Comparison of ENCODE assay signal across 17 cellular contexts in the genomic region with DNA sequence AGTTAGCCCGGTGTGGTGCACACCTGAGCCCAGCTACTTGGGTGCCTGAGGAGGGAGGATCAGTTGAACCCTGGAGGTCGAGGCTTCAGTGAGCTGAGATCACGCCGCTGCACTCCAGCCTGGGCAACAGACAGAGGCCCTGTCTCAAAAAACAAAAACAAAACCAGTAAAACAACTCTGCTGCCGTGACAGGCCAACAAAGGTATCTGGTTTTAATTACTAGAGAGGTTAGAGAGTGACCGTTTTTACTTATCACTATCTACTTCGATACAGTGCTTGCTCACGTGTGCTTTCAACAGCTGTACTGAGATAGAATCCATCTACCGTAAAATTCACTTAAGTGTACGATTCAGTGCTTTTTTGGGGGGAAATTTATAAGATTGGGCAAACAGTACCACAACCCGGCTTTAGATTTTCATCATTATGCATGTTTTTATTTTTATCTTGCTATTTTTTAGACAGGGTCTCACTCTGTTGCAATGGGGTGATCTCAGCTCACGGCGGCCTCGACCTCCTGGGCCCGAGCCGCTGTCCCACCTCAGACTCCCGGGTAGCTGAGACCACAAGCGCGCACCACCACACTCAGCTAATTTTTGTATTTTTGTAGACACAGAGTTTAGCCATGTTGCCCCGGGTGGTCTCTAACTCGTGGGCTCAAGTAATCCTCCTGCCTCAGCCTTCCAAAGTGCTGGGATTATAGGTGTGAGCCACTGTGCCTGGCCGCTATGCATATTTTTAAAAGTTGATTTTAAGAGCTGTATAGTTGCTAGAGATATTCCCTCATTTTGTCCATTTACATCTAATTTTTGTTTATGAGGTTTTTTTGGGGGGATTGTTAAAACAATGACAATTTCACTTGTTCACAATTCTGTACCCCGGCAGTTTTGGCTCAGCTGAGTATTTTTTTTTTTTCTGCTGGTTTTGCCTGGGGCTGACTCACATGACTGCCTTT. TPM values are rescaled to one million over a fixed set of nuclear protein-coding genes. Genes with fewer than 3 reads are reported as not detected.
DNase-seq lines count a peak whose midpoint lies in the region; ATAC-seq, FAIRE-seq and TF ChIP-seq lines count a peak whose summit lies in the region.
"Had no signal": no experiment of that assay in that cellular context is flagged by ENCODE, and none has a peak within 500 bp of the region (broad histone marks: within the 10 kb centered on the region; RNA-seq: fewer than 3 reads in every experiment).

No MANE protein-coding gene starts in this region.

- H3K36me3 Mint-ChIP-seq in CD4-positive, alpha-beta memory T cell: peaks cover 10 to 12% of the 10 kb centered on the region in 2 donors

- peaks cover 8% of the 10 kb centered on the region for H3K79me2 ChIP-seq in HepG2 (ENCODE audit: insufficient read depth, low read length)

- H2BK120ac ChIP-seq in mesenchymal stem cell (ENCODE audit: low read depth, low read length): no peak overlapping the region

- peaks cover 11% of the 10 kb centered on the region for H3K79me1 ChIP-seq in mesenchymal stem cell (replicated peaks; ENCODE audit: low read length, poor library complexity, severe bottlenecking)

- TF ChIP-seq RAD21 in HepG2 (CRISPR knock-in tag; IDR thresholded peaks at IDR 0.05): no peak

- TF ChIP-seq POLR2A in right lobe of liver (IDR thresholded peaks at IDR 0.05) (no peak), HepG2 (IDR thresholded peaks at IDR 0.05; ENCODE audit: insufficient read depth in 1 of 2, low read depth in 2 of 2, low read length in 2 of 2) (no peak)

- no peak overlapping the region for H3K27ac ChIP-seq in right lobe of liver
- no peak overlapping the region for H3K27ac ChIP-seq in HepG2 (ENCODE audit: extremely low read length, insufficient read depth, low read length)
- H3K27ac ChIP-seq in mesenchymal stem cell (ENCODE audit: low read length, poor library complexity, severe bottlenecking): no peak overlapping the region
- no peak overlapping the region for H3K27ac ChIP-seq in aorta (ENCODE audit: low read depth in 1 of 2, low read length in 2 of 2)
- H3K27ac ChIP-seq in caudate nucleus (ENCODE audit: low read depth, low read length): no peak overlapping the region
- H3K27ac ChIP-seq in CD4-positive, alpha-beta memory T cell (ENCODE audit: low read depth, low read length): no peak overlapping the region
- H3K27ac ChIP-seq: coronary artery, SJSA1 had no signal

- FAIRE-seq in HepG2 (lab: Jason Lieb, UNC): no peak

- H3K9ac ChIP-seq in HepG2 (ENCODE audit: insufficient read depth, low read depth, low read length) (no peak overlapping the region), adipocyte (ENCODE audit: low read length) (peak overlapping the region; percentile 20), mesenchymal stem cell (ENCODE audit: low read length) (peak overlapping the region; percentile 61)

- ATAC-seq in right lobe of liver (no peak), HepG2 (no peak), aorta (ENCODE audit: low FRiP score) (no peak), GM19351 (IDR thresholded peaks at IDR 0.05; ENCODE audit: unreplicated experiment) (no peak)

- no TSS peak for BruUV-seq in HepG2 (replicated peaks; lab: Mats Ljungman, UMichigan)

- in situ Hi-C loops in HepG2 (cut with HindIII; ENCODE audit: extremely low pct_ligation_motif_present, low pct_unique_long_range_greater_than_20kb): no loop called here

- H3K4me2 ChIP-seq in HepG2 (ENCODE audit: low read depth, low read length) (no peak overlapping the region), mesenchymal stem cell (ENCODE audit: low read length, poor library complexity, severe bottlenecking) (no peak overlapping the region)

- H3K36me3 ChIP-seq in right lobe of liver (no peaks in the 10 kb centered on the region), HepG2 (replicated peaks in 1 of 2; ENCODE audit: control insufficient read depth in 1 of 2, insufficient read depth in 2 of 2, low read length in 2 of 2) (peaks cover 3 to 11% of the 10 kb centered on the region in 2 experiments; a peak in 4 of 5 replicates), adipocyte (ENCODE audit: control insufficient read depth, insufficient read depth, low read length, severe bottlenecking) (no peaks in the 10 kb centered on the region), mesenchymal stem cell (ENCODE audit: control insufficient read depth in 1 of 2, insufficient read depth in 2 of 2, low read depth in 1 of 2, low read length in 2 of 2) (peaks cover 0 to 8% of the 10 kb centered on the region in 2 experiments), aorta (ENCODE audit: control insufficient read depth in 1 of 2, insufficient read depth in 2 of 2, low read length in 1 of 2) (no peaks in the 10 kb centered on the region)
- H3K36me3 ChIP-seq in CD4-positive, alpha-beta memory T cell (ENCODE audit: insufficient read depth, low read length): no peaks in the 10 kb centered on the region
- H3K36me3 ChIP-seq: adrenal gland had no signal

- no peak overlapping the region for H2AK5ac ChIP-seq in mesenchymal stem cell (ENCODE audit: low read length, severe bottlenecking)

- H3K4me1 ChIP-seq in right lobe of liver (peaks cover 0 to 4% (median 0%) of the 10 kb centered on the region in 4 donors), HepG2 (ENCODE audit: insufficient read depth, low read length) (0 out of 2 replicates have a peak, but pooled peaks cover 3% of the 10 kb centered on the region), adipocyte (ENCODE audit: control insufficient read depth, insufficient read depth, low read length) (peaks cover 24% of the 10 kb centered on the region), mesenchymal stem cell (ENCODE audit: control insufficient read depth, insufficient read depth, low read depth, low read length) (peaks cover 21% of the 10 kb centered on the region), aorta (ENCODE audit: control insufficient read depth in 1 of 2, insufficient read depth in 2 of 2, low read length in 2 of 2) (peaks cover 0 to 6% of the 10 kb centered on the region in 2 donors)
- H3K4me1 ChIP-seq in CD4-positive, alpha-beta memory T cell (ENCODE audit: insufficient read depth, low read length): no peaks in the 10 kb centered on the region

- H3K4me3 Mint-ChIP-seq in CD4-positive, alpha-beta memory T cell: no peak overlapping the region
- H3K4me3 Mint-ChIP-seq: activated T-helper 1 cell treated with anti-CD3 and anti-CD28 coated beads, Interleukin-12 subunit alpha, Interleukin-12 subunit beta, Interleukin-2, Interleukin-4 antibody, amounts not matched to agents 30 ng/mL and 10 ng/mL and 1 ng/mL, durations not matched to agents 14 hours and 24 hours and 36 hours had no signal

- H3K4me3 ChIP-seq in right lobe of liver (no peak overlapping the region), HepG2 (replicated peaks in 1 of 3; ENCODE audit: insufficient read depth in 1 of 3, low read depth in 2 of 3, low read length in 3 of 3) (no peak overlapping the region), adipocyte (ENCODE audit: low read length) (no peak overlapping the region), mesenchymal stem cell (ENCODE audit: insufficient read depth in 1 of 2, low read depth in 1 of 2, low read length in 2 of 2) (no peak overlapping the region), aorta (ENCODE audit: low read length in 2 of 2) (no peak overlapping the region)
- no peak overlapping the region for H3K4me3 ChIP-seq in CD4-positive, alpha-beta memory T cell (ENCODE audit: low read length in 2 of 2)
- H3K4me3 ChIP-seq: adrenal gland, coronary artery, SJSA1 had no signal

- H3K4ac ChIP-seq in mesenchymal stem cell (ENCODE audit: low read depth in 1 of 2, low read length in 2 of 2): no peak overlapping the region

- H2AFZ ChIP-seq in HepG2 (ENCODE audit: low read length) (no peak overlapping the region), mesenchymal stem cell (ENCODE audit: low read depth, low read length) (no peak overlapping the region)

- no peaks in the 10 kb centered on the region for H3K27me3 ChIP-seq in right lobe of liver
- no peaks in the 10 kb centered on the region for H3K27me3 ChIP-seq in HepG2 (ENCODE audit: control insufficient read depth in 1 of 2, insufficient read depth in 2 of 2, low read length in 2 of 2)
- no peaks in the 10 kb centered on the region for H3K27me3 ChIP-seq in adipocyte (replicated peaks; ENCODE audit: control insufficient read depth, insufficient read depth, low read length)
- H3K27me3 ChIP-seq in mesenchymal stem cell (ENCODE audit: control insufficient read depth in 1 of 2, insufficient read depth in 1 of 2, low read length in 2 of 2): no peaks in the 10 kb centered on the region
- H3K27me3 ChIP-seq in aorta (ENCODE audit: control insufficient read depth in 1 of 2, insufficient read depth in 2 of 2, low read length in 1 of 2): no peaks in the 10 kb centered on the region
- no peaks in the 10 kb centered on the region for H3K27me3 ChIP-seq in CD4-positive, alpha-beta memory T cell (ENCODE audit: insufficient read depth, low read length)
- H3K27me3 ChIP-seq: adrenal gland, SJSA1 had no signal

- peak overlapping the region in 2 of 7 donors; percentile 43 to 61 for H3K27ac Mint-ChIP-seq in CD4-positive, alpha-beta memory T cell
- H3K27ac Mint-ChIP-seq: activated T-helper 1 cell treated with anti-CD3 and anti-CD28 coated beads, Interleukin-12 subunit alpha, Interleukin-12 subunit beta, Interleukin-2, Interleukin-4 antibody, amounts not matched to agents 30 ng/mL and 10 ng/mL and 1 ng/mL, durations not matched to agents 14 hours and 24 hours and 36 hours had no signal

- POLR2A ChIA-PET in HepG2 (lab: Yijun Ruan, JAX): no interaction called here
- POLR2A ChIA-PET in CD4-positive, alpha-beta memory T cell (lab: Charles Lee; ENCODE audit: partially characterized antibody): interaction anchor here (0.8 to 1.3 kb wide), 2 partner anchors 23 to 77 kb away, joined by 3 to 4 read pairs; no protein-coding TSS in a partner anchor

- H2BK15ac ChIP-seq in mesenchymal stem cell (ENCODE audit: low read depth, poor library complexity, severe bottlenecking): no peak overlapping the region

- H3K9me3 ChIP-seq in right lobe of liver (no peaks in the 10 kb centered on the region), HepG2 (ENCODE audit: low read length) (no peaks in the 10 kb centered on the region), adipocyte (ENCODE audit: control insufficient read depth, low read length) (no peaks in the 10 kb centered on the region), mesenchymal stem cell (ENCODE audit: control insufficient read depth, low read length) (no peaks in the 10 kb centered on the region), aorta (ENCODE audit: control insufficient read depth, low read length) (no peaks in the 10 kb centered on the region)
- H3K9me3 ChIP-seq in CD4-positive, alpha-beta memory T cell (ENCODE audit: control insufficient read depth in 1 of 2, low read length in 2 of 2): no peaks in the 10 kb centered on the region
- H3K9me3 ChIP-seq: adrenal gland, SJSA1 had no signal

- 79% methylated on average over 16 of the region's 23 CpGs for WGBS in right lobe of liver (ENCODE audit: insufficient coverage, low coverage, low lambda C conversion rate, missing lambda C conversion rate)
- WGBS in HepG2 (ENCODE audit: low lambda C conversion rate): 88% methylated on average over 23 of the region's 23 CpGs
- 88% methylated on average over 17 of the region's 23 CpGs for WGBS in mesenchymal stem cell
- WGBS in aorta, 2 donors: 85 to 88% methylated on average over 23 of the region's 23 CpGs

- H3K23ac ChIP-seq in mesenchymal stem cell (ENCODE audit: low read length in 2 of 2): no peak overlapping the region

- CTCF ChIA-PET in HepG2 (lab: Yijun Ruan, JAX; ENCODE audit: low intra/inter-chr PET ratio, low total read pairs): no interaction called here
- CTCF ChIA-PET in CD4-positive, alpha-beta memory T cell (lab: Charles Lee; ENCODE audit: partially characterized antibody): interaction anchor here (1.0 to 1.7 kb wide), 2 partner anchors 9 to 73 kb away, joined by 4 to 6 read pairs; no protein-coding TSS in a partner anchor

- H4K8ac ChIP-seq in mesenchymal stem cell (ENCODE audit: low read length): no peak overlapping the region

- H3K9me3 Mint-ChIP-seq in CD4-positive, alpha-beta memory T cell: peaks cover 0 to 2% (median 0%) of the 10 kb centered on the region in 8 donors
- H3K9me3 Mint-ChIP-seq: activated T-helper 1 cell treated with anti-CD3 and anti-CD28 coated beads, Interleukin-12 subunit alpha, Interleukin-12 subunit beta, Interleukin-2, Interleukin-4 antibody, amounts not matched to agents 30 ng/mL and 10 ng/mL and 1 ng/mL, durations not matched to agents 14 hours and 24 hours and 36 hours had no signal

- no peak for TF ChIP-seq EP300 in HepG2 (IDR thresholded peaks at IDR 0.05; ENCODE audit: low read depth in 2 of 2, low read length in 2 of 2)
- no peak for TF ChIP-seq EP300 in HepG2 (CRISPR knock-in tag; IDR thresholded peaks at IDR 0.05; ENCODE audit: borderline replicate concordance)

- TF ChIP-seq CTCF in right lobe of liver (IDR thresholded peaks at IDR 0.05) (no peak), HepG2 (CRISPR knock-in tag; IDR thresholded peaks at IDR 0.05) (no peak)

- no peak overlapping the region for H2BK5ac ChIP-seq in mesenchymal stem cell (ENCODE audit: low read depth, low read length, poor library complexity, severe bottlenecking)

- no peaks in the 10 kb centered on the region for H3K27me3 Mint-ChIP-seq in CD4-positive, alpha-beta memory T cell

- H2BK12ac ChIP-seq in mesenchymal stem cell (ENCODE audit: low read length in 2 of 2): no peak overlapping the region

- peaks cover 0 to 18% (median 9%) of the 10 kb centered on the region in 4 donors for H3K4me1 Mint-ChIP-seq in CD4-positive, alpha-beta memory T cell

- DNase-seq in right lobe of liver (peak in 2 of 3 donors; percentile 16 to 27), HepG2 (ENCODE audit: low spot score) (no peak), adipocyte (ENCODE audit: low read depth) (no peak), mesenchymal stem cell (no peak), aorta (peak; percentile 27 to 61), caudate nucleus (lab: John Stamatoyannopoulos, UW) (no peak)
- DNase-seq in CD4-positive, alpha-beta memory T cell: no peak
- DNase-seq: activated CD4-positive, alpha-beta T cell treated with anti-CD3 and anti-CD28 coated beads, Interleukin-2, amount 50 U/mL, for 48 hours; adrenal gland; NCI-H1436; retina; substantia nigra had no signal

- H4K20me1 ChIP-seq in HepG2 (ENCODE audit: insufficient read depth, low read length): no peaks in the 10 kb centered on the region

- H4K91ac ChIP-seq in mesenchymal stem cell (ENCODE audit: low read length): no peak overlapping the region

- H3K18ac ChIP-seq in mesenchymal stem cell (ENCODE audit: low read depth in 1 of 2, low read length in 2 of 2): peak overlapping the region in 1 of 2 experiments; percentile 57

- intact Hi-C loops in right lobe of liver (cut with DNase I) (no loop called here), HepG2 (cut with micrococcal nuclease; ENCODE audit: unreplicated experiment) (loop anchor here (5.0 kb wide), 1 partner anchor 75 kb away; no protein-coding TSS in a partner anchor), aorta (cut with DNase I) (no loop called here)
- intact Hi-C loops in CD4-positive, alpha-beta memory T cell (cut with micrococcal nuclease): no loop called here

- H3K14ac ChIP-seq in mesenchymal stem cell (ENCODE audit: low read length in 2 of 2): no peak overlapping the region

RNA-seq across cellular contexts. Expression of a gene that starts 30.9 kb away (rescaled TPM):
- 1,000 to 10,000 TPM in 2 of 6 experiments, 100 to 1,000 TPM in 4; 621 to 1,110 (median 800) TPM for total RNA-seq in right lobe of liver
- 418 and 853 TPM in 2 replicates for total RNA-seq in HepG2 (2016; rRNA removed; fragmentation: Illumina TruSeq; extraction: Trizol)
- total RNA-seq in HepG2 (2016; cell fraction: cytosol; rRNA removed; fragmentation: Illumina TruSeq; extraction: Trizol; ENCODE audit: low read depth): 177 and 189 TPM in 2 replicates
- total RNA-seq in HepG2 (2016; cell fraction: insoluble cytoplasmic fraction; rRNA removed; fragmentation: Illumina TruSeq; extraction: Trizol): 427 and 844 TPM in 2 replicates
- total RNA-seq in HepG2 (2016; cell fraction: membrane; rRNA removed; fragmentation: Illumina TruSeq; extraction: Trizol): 209 and 251 TPM in 2 replicates
- total RNA-seq in HepG2 (2016; cell fraction: nucleus; rRNA removed; fragmentation: Illumina TruSeq; extraction: Trizol): 690 and 808 TPM in 2 replicates
- polyA plus RNA-seq in HepG2 (2011; rRNA removed): 2,101 and 2,733 TPM in 2 replicates
- 2,219 and 2,408 TPM in 2 replicates for polyA plus RNA-seq in HepG2 (2011; cell fraction: cytosol; rRNA removed)
- polyA plus RNA-seq in HepG2 (2011; cell fraction: nucleus; rRNA removed): 1,095 and 1,323 TPM in 2 replicates
- 624 and 785 TPM in 2 replicates for polyA plus RNA-seq in HepG2 (2012)
- polyA plus RNA-seq in HepG2 (2016; cell fraction: cytosol; fragmentation: Illumina TruSeq; extraction: Trizol; ENCODE audit: low read depth): 255 and 290 TPM in 2 replicates
- polyA plus RNA-seq in HepG2 (2016; cell fraction: insoluble cytoplasmic fraction; fragmentation: Illumina TruSeq; extraction: Trizol; ENCODE audit: low read depth): 625 and 642 TPM in 2 replicates
- polyA plus RNA-seq in HepG2 (2016; cell fraction: membrane; fragmentation: Illumina TruSeq; extraction: Trizol; ENCODE audit: low read depth): 280 and 299 TPM in 2 replicates
- 1,428 and 1,667 TPM in 2 replicates for polyA plus RNA-seq in HepG2 (2016; cell fraction: nucleus; fragmentation: Illumina TruSeq; extraction: Trizol; ENCODE audit: insufficient read depth, low read depth)
- 1.4 and 887 TPM in 2 replicates for polyA minus RNA-seq in HepG2 (2011; rRNA and poly(A)+ RNA removed; ENCODE audit: low replicate concordance)
- polyA minus RNA-seq in HepG2 (2011; cell fraction: cytosol; rRNA and poly(A)+ RNA removed): 345 and 528 TPM in 2 replicates
- polyA minus RNA-seq in HepG2 (2011; cell fraction: nucleus; rRNA and poly(A)+ RNA removed): 167 and 268 TPM in 2 replicates
- polyA plus RNA-seq in mesenchymal stem cell (2013, experiment 1 of 2): 83.0 TPM
- polyA plus RNA-seq in mesenchymal stem cell (2013, experiment 2 of 2): 81.2 TPM
- total RNA-seq in aorta: 100 to 1,000 TPM; 378 to 941 TPM
- 10 to 100 TPM in 1 of 2 donors, 1 to 10 TPM in 1; 5.3 to 48.1 TPM for polyA plus RNA-seq in aorta
- under 1 TPM in 1 of 2 experiments, not detected in 1; 0.47 TPM for total RNA-seq in CD4-positive, alpha-beta memory T cell
- under 1 TPM in 1 of 2 donors, not detected in 1; 0.69 TPM for polyA plus RNA-seq in CD4-positive, alpha-beta memory T cell
- total RNA-seq: activated T-helper 1 cell treated with anti-CD3 and anti-CD28 coated beads, Interleukin-12 subunit alpha, Interleukin-12 subunit beta, Interleukin-2, Interleukin-4 antibody, amounts not matched to agents 30 ng/mL and 10 ng/mL and 1 ng/mL, durations not matched to agents 14 hours and 24 hours and 36 hours; NCI-H460; SJSA1 had no signal

RNA-seq across cellular contexts. Expression of a gene that starts 36.9 kb away (rescaled TPM):
- total RNA-seq in right lobe of liver (1 to 10 TPM; 4.6 to 6.7 (median 6.0) TPM), HepG2 (2016; rRNA removed; fragmentation: Illumina TruSeq; extraction: Trizol) (9.8 and 11.3 TPM in 2 replicates), aorta (10 to 100 TPM; 15.0 to 19.2 TPM)
- total RNA-seq in HepG2 (2016; cell fraction: cytosol; rRNA removed; fragmentation: Illumina TruSeq; extraction: Trizol; ENCODE audit: low read depth): 6.9 and 7.8 TPM in 2 replicates
- 8.4 and 10.3 TPM in 2 replicates for total RNA-seq in HepG2 (2016; cell fraction: insoluble cytoplasmic fraction; rRNA removed; fragmentation: Illumina TruSeq; extraction: Trizol)
- total RNA-seq in HepG2 (2016; cell fraction: membrane; rRNA removed; fragmentation: Illumina TruSeq; extraction: Trizol): 5.6 and 5.7 TPM in 2 replicates
- 15.8 and 16.9 TPM in 2 replicates for total RNA-seq in HepG2 (2016; cell fraction: nucleus; rRNA removed; fragmentation: Illumina TruSeq; extraction: Trizol)
- polyA plus RNA-seq in HepG2 (2011; rRNA removed) (7.4 and 7.9 TPM in 2 replicates), aorta (1 to 10 TPM; 2.4 to 9.5 TPM)
- polyA plus RNA-seq in HepG2 (2011; cell fraction: cytosol; rRNA removed): 3.4 and 4.0 TPM in 2 replicates
- 10.1 and 12.5 TPM in 2 replicates for polyA plus RNA-seq in HepG2 (2011; cell fraction: nucleus; rRNA removed)
- 4.6 and 6.0 TPM in 2 replicates for polyA plus RNA-seq in HepG2 (2012)
- 1.3 and 2.0 TPM in 2 replicates for polyA plus RNA-seq in HepG2 (2016; cell fraction: cytosol; fragmentation: Illumina TruSeq; extraction: Trizol; ENCODE audit: low read depth)
- polyA plus RNA-seq in HepG2 (2016; cell fraction: insoluble cytoplasmic fraction; fragmentation: Illumina TruSeq; extraction: Trizol; ENCODE audit: low read depth): 4.1 and 5.3 TPM in 2 replicates
- 1.4 and 1.8 TPM in 2 replicates for polyA plus RNA-seq in HepG2 (2016; cell fraction: membrane; fragmentation: Illumina TruSeq; extraction: Trizol; ENCODE audit: low read depth)
- 18.3 and 20.1 TPM in 2 replicates for polyA plus RNA-seq in HepG2 (2016; cell fraction: nucleus; fragmentation: Illumina TruSeq; extraction: Trizol; ENCODE audit: insufficient read depth, low read depth)
- polyA minus RNA-seq in HepG2 (2011; rRNA and poly(A)+ RNA removed; ENCODE audit: low replicate concordance): 19.3 and 35.9 TPM in 2 replicates
- polyA minus RNA-seq in HepG2 (2011; cell fraction: cytosol; rRNA and poly(A)+ RNA removed): 3.6 and 3.8 TPM in 2 replicates
- polyA minus RNA-seq in HepG2 (2011; cell fraction: nucleus; rRNA and poly(A)+ RNA removed): 19.4 and 21.5 TPM in 2 replicates
- 5.1 TPM for polyA plus RNA-seq in mesenchymal stem cell (2013, experiment 1 of 2)
- 4.8 TPM for polyA plus RNA-seq in mesenchymal stem cell (2013, experiment 2 of 2)
- total RNA-seq in CD4-positive, alpha-beta memory T cell: 10 to 100 TPM; 31.2 to 31.5 TPM
- 10 to 100 TPM in 1 of 2 donors, 1 to 10 TPM in 1; 3.1 to 20.3 TPM for polyA plus RNA-seq in CD4-positive, alpha-beta memory T cell

RNA-seq across cellular contexts. Expression of a gene that starts 37.0 kb away (rescaled TPM):
- 10 to 100 TPM; 10.9 to 35.5 (median 29.2) TPM for total RNA-seq in right lobe of liver
- 13.9 and 53.3 TPM in 2 replicates for total RNA-seq in HepG2 (2016; rRNA removed; fragmentation: Illumina TruSeq; extraction: Trizol)
- total RNA-seq in HepG2 (2016; cell fraction: cytosol; rRNA removed; fragmentation: Illumina TruSeq; extraction: Trizol; ENCODE audit: low read depth): 8.1 and 14.0 TPM in 2 replicates
- total RNA-seq in HepG2 (2016; cell fraction: insoluble cytoplasmic fraction; rRNA removed; fragmentation: Illumina TruSeq; extraction: Trizol): 13.1 and 49.9 TPM in 2 replicates
- total RNA-seq in HepG2 (2016; cell fraction: membrane; rRNA removed; fragmentation: Illumina TruSeq; extraction: Trizol): 13.5 and 14.0 TPM in 2 replicates
- 20.2 and 24.8 TPM in 2 replicates for total RNA-seq in HepG2 (2016; cell fraction: nucleus; rRNA removed; fragmentation: Illumina TruSeq; extraction: Trizol)
- polyA plus RNA-seq in HepG2 (2011; rRNA removed): 25.6 and 37.6 TPM in 2 replicates
- polyA plus RNA-seq in HepG2 (2011; cell fraction: cytosol; rRNA removed): 27.1 and 28.9 TPM in 2 replicates
- polyA plus RNA-seq in HepG2 (2011; cell fraction: nucleus; rRNA removed): 16.5 and 18.5 TPM in 2 replicates
- polyA plus RNA-seq in HepG2 (2012): 17.6 and 31.9 TPM in 2 replicates
- 3.7 and 4.5 TPM in 2 replicates for polyA plus RNA-seq in HepG2 (2016; cell fraction: cytosol; fragmentation: Illumina TruSeq; extraction: Trizol; ENCODE audit: low read depth)
- 101 and 117 TPM in 2 replicates for polyA plus RNA-seq in HepG2 (2016; cell fraction: insoluble cytoplasmic fraction; fragmentation: Illumina TruSeq; extraction: Trizol; ENCODE audit: low read depth)
- 10.9 and 12.5 TPM in 2 replicates for polyA plus RNA-seq in HepG2 (2016; cell fraction: membrane; fragmentation: Illumina TruSeq; extraction: Trizol; ENCODE audit: low read depth)
- 50.9 and 54.7 TPM in 2 replicates for polyA plus RNA-seq in HepG2 (2016; cell fraction: nucleus; fragmentation: Illumina TruSeq; extraction: Trizol; ENCODE audit: insufficient read depth, low read depth)
- 36.8 and 136 TPM in 2 replicates for polyA minus RNA-seq in HepG2 (2011; rRNA and poly(A)+ RNA removed; ENCODE audit: low replicate concordance)
- 17.9 and 20.5 TPM in 2 replicates for polyA minus RNA-seq in HepG2 (2011; cell fraction: cytosol; rRNA and poly(A)+ RNA removed)
- polyA minus RNA-seq in HepG2 (2011; cell fraction: nucleus; rRNA and poly(A)+ RNA removed): 8.1 and 9.6 TPM in 2 replicates
- polyA plus RNA-seq in mesenchymal stem cell (2013, experiment 1 of 2): 21.9 TPM
- polyA plus RNA-seq in mesenchymal stem cell (2013, experiment 2 of 2): 22.1 TPM
- 10 to 100 TPM; 65.0 to 75.0 TPM for total RNA-seq in aorta
- polyA plus RNA-seq in aorta: 10 to 100 TPM; 17.2 to 23.8 TPM
- total RNA-seq in CD4-positive, alpha-beta memory T cell: 100 to 1,000 TPM; 103 to 119 TPM
- polyA plus RNA-seq in CD4-positive, alpha-beta memory T cell: 100 to 1,000 TPM in 1 of 2 donors, 10 to 100 TPM in 1; 95.4 to 112 TPM

RNA-seq across cellular contexts. Expression of a gene that starts 50.1 kb away (rescaled TPM):
- total RNA-seq in right lobe of liver (1,000 to 10,000 TPM; 1,040 to 1,391 (median 1,137) TPM), HepG2 (2016; rRNA removed; fragmentation: Illumina TruSeq; extraction: Trizol) (123 and 309 TPM in 2 replicates), aorta (10 to 100 TPM; 14.9 to 15.1 TPM)
- 43.1 and 45.3 TPM in 2 replicates for total RNA-seq in HepG2 (2016; cell fraction: cytosol; rRNA removed; fragmentation: Illumina TruSeq; extraction: Trizol; ENCODE audit: low read depth)
- total RNA-seq in HepG2 (2016; cell fraction: insoluble cytoplasmic fraction; rRNA removed; fragmentation: Illumina TruSeq; extraction: Trizol): 113 and 316 TPM in 2 replicates
- 90.4 and 105 TPM in 2 replicates for total RNA-seq in HepG2 (2016; cell fraction: membrane; rRNA removed; fragmentation: Illumina TruSeq; extraction: Trizol)
- 243 and 286 TPM in 2 replicates for total RNA-seq in HepG2 (2016; cell fraction: nucleus; rRNA removed; fragmentation: Illumina TruSeq; extraction: Trizol)
- polyA plus RNA-seq in HepG2 (2011; rRNA removed) (548 and 871 TPM in 2 replicates), aorta (1 to 10 TPM in 1 of 2 donors, under 1 TPM in 1; 0.13 to 1.0 TPM)
- 573 and 676 TPM in 2 replicates for polyA plus RNA-seq in HepG2 (2011; cell fraction: cytosol; rRNA removed)
- polyA plus RNA-seq in HepG2 (2011; cell fraction: nucleus; rRNA removed): 1,260 and 1,369 TPM in 2 replicates
- 401 and 511 TPM in 2 replicates for polyA plus RNA-seq in HepG2 (2012)
- polyA plus RNA-seq in HepG2 (2016; cell fraction: cytosol; fragmentation: Illumina TruSeq; extraction: Trizol; ENCODE audit: low read depth): 58.6 and 61.9 TPM in 2 replicates
- polyA plus RNA-seq in HepG2 (2016; cell fraction: insoluble cytoplasmic fraction; fragmentation: Illumina TruSeq; extraction: Trizol; ENCODE audit: low read depth): 142 and 163 TPM in 2 replicates
- 96.0 and 97.4 TPM in 2 replicates for polyA plus RNA-seq in HepG2 (2016; cell fraction: membrane; fragmentation: Illumina TruSeq; extraction: Trizol; ENCODE audit: low read depth)
- polyA plus RNA-seq in HepG2 (2016; cell fraction: nucleus; fragmentation: Illumina TruSeq; extraction: Trizol; ENCODE audit: insufficient read depth, low read depth): 572 and 581 TPM in 2 replicates
- 1.3 and 600 TPM in 2 replicates for polyA minus RNA-seq in HepG2 (2011; rRNA and poly(A)+ RNA removed; ENCODE audit: low replicate concordance)
- polyA minus RNA-seq in HepG2 (2011; cell fraction: cytosol; rRNA and poly(A)+ RNA removed): 283 and 408 TPM in 2 replicates
- 211 and 291 TPM in 2 replicates for polyA minus RNA-seq in HepG2 (2011; cell fraction: nucleus; rRNA and poly(A)+ RNA removed)
- 0.03 TPM for polyA plus RNA-seq in mesenchymal stem cell (2013, experiment 1 of 2)
- 0.01 TPM for polyA plus RNA-seq in mesenchymal stem cell (2013, experiment 2 of 2)
- 1 to 10 TPM in 1 of 2 experiments, under 1 TPM in 1; 0.19 to 1.3 TPM for total RNA-seq in CD4-positive, alpha-beta memory T cell
- under 1 TPM in 1 of 2 donors, not detected in 1; 0.14 TPM for polyA plus RNA-seq in CD4-positive, alpha-beta memory T cell
- total RNA-seq: NCI-H460, SJSA1 had no signal

Comparison
In these comparisons a context has a peak if more than half of its experiments do, and no peak if none do; other contexts are left out.
1. DNase-seq: peak in right lobe of liver (2 of 3) and aorta (2 of 2); none in HepG2 (single experiment), adipocyte (single experiment), mesenchymal stem cell (single experiment), caudate nucleus (0 of 61) and CD4-positive, alpha-beta memory T cell (0 of 5).
2. RNA of a gene that starts 30.9 kb away (total RNA-seq): 378 to 941 TPM in aorta, 177 to 853 TPM in HepG2 and 621 to 1,110 TPM in right lobe of liver; 0.47 TPM in CD4-positive, alpha-beta memory T cell; every median in the first group is over 100 times any median in the second.